15 cellular contexts compared by ENCODE assay signal in genomic region chr3:52528596-52529375, GRCh38. TPM values are rescaled to one million over a fixed set of nuclear protein-coding genes. Genes with fewer than 3 reads are reported as not detected.
DNase-seq lines count a peak whose midpoint lies in the region; ATAC-seq and TF ChIP-seq lines count a peak whose summit lies in the region.
"Had no signal": no experiment of that assay in that cellular context is flagged by ENCODE, and none has a peak within 500 bp of the region (broad histone marks: within the 10 kb centered on the region; RNA-seq: fewer than 3 reads in every experiment).

No MANE protein-coding gene starts in this region.

- TF ChIP-seq CTCF in mucosa of descending colon (IDR thresholded peaks at IDR 0.05) (no peak), vagina (IDR thresholded peaks at IDR 0.05) (no peak)

- peak overlapping the region; percentile 11 for H3K27ac ChIP-seq in vagina
- H3K27ac ChIP-seq: PC-9 had no signal

- ATAC-seq in Right ventricle myocardium inferior (no peak), Right ventricle myocardium superior (ENCODE audit: poor library complexity) (no peak), mucosa of descending colon (no peak), GM21786 (IDR thresholded peaks at IDR 0.05; ENCODE audit: unreplicated experiment) (no peak), HG03025 (IDR thresholded peaks at IDR 0.05; ENCODE audit: low FRiP score, unreplicated experiment) (no peak), left lobe of liver (no peak)
- ATAC-seq: activated naive CD4-positive, alpha-beta T cell treated with anti-CD3 and anti-CD28 coated beads, Interleukin-2, amount 50 U/mL, for 72 hours; stimulated activated memory B cell treated with anti-CD40 and anti-IgM and Interleukin-4, amounts not matched to agents 10 μg/mL and 1 μg/mL and 100 μg/mL, for 72 hours had no signal

- peaks cover 6% of the 10 kb centered on the region for H3K4me1 ChIP-seq in mucosa of descending colon (ENCODE audit: low read depth)
- peaks cover 70% of the 10 kb centered on the region for H3K4me1 ChIP-seq in vagina

- peak; percentile 70 for DNase-seq in Right ventricle myocardium inferior (ENCODE audit: missing footprints)
- no peak for DNase-seq in Right ventricle myocardium superior
- DNase-seq in epidermal melanocyte (ENCODE audit: insufficient read length, low spot score) = peak; percentile 11
- peak in 2 of 3 donors; percentile 26 to 46 for DNase-seq in mucosa of descending colon
- DNase-seq in vagina (ENCODE audit: extremely low spot score in 2 of 2) = no peak
- no peak for DNase-seq in left lobe of liver (ENCODE audit: low spot score)
- DNase-seq: effector CD8-positive, alpha-beta T cell; mammary epithelial cell; NCI-H2107; PC-9 had no signal

- intact Hi-C loops in Right ventricle myocardium inferior (cut with DNase I) (loop anchor here (5.0 kb wide), 1 partner anchor 36 kb away; no protein-coding TSS in a partner anchor), Right ventricle myocardium superior (cut with DNase I) (no loop called here), mucosa of descending colon (cut with DNase I, micrococcal nuclease) (no loop called here), vagina (cut with DNase I) (loop anchor here (10.0 kb wide), 1 partner anchor 104 kb away; no protein-coding TSS in a partner anchor)

- H3K27me3 ChIP-seq in vagina = no peaks in the 10 kb centered on the region

- H3K4me3 ChIP-seq in mucosa of descending colon (no peak overlapping the region), vagina (no peak overlapping the region)
- H3K4me3 ChIP-seq: HAP-1, PC-9 had no signal

- no peak for TF ChIP-seq POLR2A in vagina (IDR thresholded peaks at IDR 0.05)

- H3K9me3 ChIP-seq in mucosa of descending colon = no peaks in the 10 kb centered on the region
- H3K9me3 ChIP-seq in vagina = no peaks in the 10 kb centered on the region
- H3K9me3 ChIP-seq: HAP-1 had no signal

- no peaks in the 10 kb centered on the region for H3K36me3 ChIP-seq in mucosa of descending colon (ENCODE audit: low read depth)
- H3K36me3 ChIP-seq in vagina = peaks cover 0 to 10% of the 10 kb centered on the region in 2 donors

RNA-seq across cellular contexts. Expression of gene NT5DC2, which starts 4.9 kb away (rescaled TPM):
- total RNA-seq in Right ventricle myocardium inferior = 105 TPM
- total RNA-seq in Right ventricle myocardium superior = 84.1 TPM
- total RNA-seq in mucosa of descending colon = 10 to 100 TPM in 2 of 3 donors, 1 to 10 TPM in 1; 5.7 to 20.2 (median 17.2) TPM
- total RNA-seq in vagina = 63.3 TPM
- total RNA-seq in left lobe of liver = 4.1 TPM

RNA-seq across cellular contexts. Expression of gene UQCC5, which starts 7.6 kb away (rescaled TPM):
- total RNA-seq in Right ventricle myocardium inferior = 71.1 TPM
- 71.2 TPM for total RNA-seq in Right ventricle myocardium superior
- 10 to 100 TPM; 16.1 to 18.1 (median 17.1) TPM for total RNA-seq in mucosa of descending colon
- 1.2 TPM for total RNA-seq in vagina
- 7.4 TPM for total RNA-seq in left lobe of liver

RNA-seq across cellular contexts. Expression of gene STAB1, which starts 33.6 kb away (rescaled TPM):
- 88.1 TPM for total RNA-seq in Right ventricle myocardium inferior
- 74.7 TPM for total RNA-seq in Right ventricle myocardium superior
- total RNA-seq in mucosa of descending colon = 100 to 1,000 TPM in 2 of 3 donors, 10 to 100 TPM in 1; 51.7 to 187 (median 145) TPM
- total RNA-seq in vagina = 124 TPM
- 71.5 TPM for total RNA-seq in left lobe of liver

Comparison
In these comparisons a context has a peak if more than half of its experiments do, and no peak if none do; other contexts are left out.
1. DNase-seq: peak in Right ventricle myocardium inferior (single experiment), epidermal melanocyte (single experiment) and mucosa of descending colon (2 of 3); none in Right ventricle myocardium superior (single experiment), vagina (0 of 2) and left lobe of liver (single experiment).
2. intact Hi-C loops: an anchor here in Right ventricle myocardium inferior (5.0 kb wide) and vagina (10.0 kb wide); none called in Right ventricle myocardium superior and mucosa of descending colon.